ENCODE assay signal across 7 cellular contexts in the genomic region with DNA sequence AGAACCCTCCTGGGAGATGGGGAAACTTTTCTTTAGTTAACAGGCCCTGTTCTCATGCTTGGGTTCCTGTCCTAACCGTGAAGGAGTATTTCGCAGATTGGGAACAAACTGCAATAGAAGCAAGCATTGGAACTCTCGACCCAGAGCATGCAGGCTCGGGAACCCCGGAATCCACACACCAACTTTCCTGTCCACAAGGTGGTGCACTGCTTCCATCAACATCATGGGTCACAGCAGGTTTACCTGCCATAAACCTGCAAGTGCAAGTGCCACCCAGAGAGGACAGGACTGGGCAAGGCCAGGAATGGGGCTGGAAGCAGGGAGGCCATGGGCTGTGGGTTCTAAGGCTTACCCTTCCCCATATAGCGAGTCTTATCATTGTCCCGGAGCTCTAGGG. TPM values are rescaled to one million over a fixed set of nuclear protein-coding genes. Genes with fewer than 3 reads are reported as not detected.
A peak's percentile ranks its signal among the peaks of the same experiment; 100 is the strongest.
DNase-seq lines count a peak whose midpoint lies in the region; ATAC-seq, FAIRE-seq and TF ChIP-seq lines count a peak whose summit lies in the region.

No MANE protein-coding gene starts in this region.

- no peak overlapping the region for H3K27ac ChIP-seq in DOHH2 (ENCODE audit: low read depth, low read length)

- H2AFZ ChIP-seq in Loucy (ENCODE audit: low read length): no peak overlapping the region

- H3K27me3 ChIP-seq in DOHH2 (ENCODE audit: control insufficient read depth, low read length) (no peaks in the 10 kb centered on the region), Loucy (ENCODE audit: insufficient read depth, low read length, poor library complexity, severe bottlenecking) (no peaks in the 10 kb centered on the region), bronchial epithelial cell (ENCODE audit: control insufficient read depth, insufficient read depth, low read length) (no peaks in the 10 kb centered on the region)

- ATAC-seq in HG03039 (IDR thresholded peaks at IDR 0.05; ENCODE audit: unreplicated experiment): no peak

- H3K4me1 ChIP-seq in DOHH2 (ENCODE audit: control insufficient read depth, low read length) (peaks cover 33% of the 10 kb centered on the region), Loucy (ENCODE audit: insufficient read depth, low read length, poor library complexity, severe bottlenecking) (peaks cover 65% of the 10 kb centered on the region)

- no peak for TF ChIP-seq POLR2A in H54 (IDR thresholded peaks at IDR 0.05; ENCODE audit: low read depth, low read length)

- peaks cover 51% of the 10 kb centered on the region for H3K36me3 Mint-ChIP-seq in neural crest cell (ENCODE audit: low read depth)

- H3K4me3 ChIP-seq in DOHH2 (ENCODE audit: low read length) (no peak overlapping the region), Loucy (ENCODE audit: low read length, poor library complexity, severe bottlenecking) (peak overlapping the region; percentile 89), bronchial epithelial cell (ENCODE audit: low read depth, low read length) (no peak overlapping the region)

- H3K4me2 ChIP-seq in DOHH2 (ENCODE audit: low read length) (no peak overlapping the region), Loucy (ENCODE audit: low read depth, low read length, poor library complexity, severe bottlenecking) (peak overlapping the region; percentile 87)

- peaks cover 54% of the 10 kb centered on the region for H3K4me1 Mint-ChIP-seq in neural crest cell

- TF ChIP-seq CTCF in DOHH2 (IDR thresholded peaks at IDR 0.05; ENCODE audit: low read depth, low read length, poor library complexity, severe bottlenecking): peak; percentile 50
- peak; percentile 53 for TF ChIP-seq CTCF in Loucy (conservative IDR thresholded peaks at IDR 0.05; ENCODE audit: low read length)
- TF ChIP-seq CTCF in bronchial epithelial cell (IDR thresholded peaks at IDR 0.05; ENCODE audit: insufficient read depth, low read length, severe bottlenecking): peak; percentile 52
- TF ChIP-seq CTCF in neural crest cell (conservative IDR thresholded peaks at IDR 0.05): peak; percentile 52

- H3F3A ChIP-seq in DOHH2 (ENCODE audit: control insufficient read depth, insufficient read depth) (peaks cover 84% of the 10 kb centered on the region), Loucy (ENCODE audit: low read depth) (0 out of 2 replicates have a peak, but pooled peaks cover 9% of the 10 kb centered on the region)

- H4K20me1 ChIP-seq in DOHH2 (ENCODE audit: control insufficient read depth, insufficient read depth, low read depth, low read length) (peaks cover 71% of the 10 kb centered on the region), Loucy (ENCODE audit: insufficient read depth, low read length, poor library complexity, severe bottlenecking) (peaks cover 99% of the 10 kb centered on the region)

- H3K79me2 ChIP-seq in DOHH2 (ENCODE audit: control insufficient read depth, low read length): peaks cover 79% of the 10 kb centered on the region
- peaks cover 100% of the 10 kb centered on the region for H3K79me2 ChIP-seq in Loucy (ENCODE audit: insufficient read depth, low read length)

- H3K27ac Mint-ChIP-seq in neural crest cell (ENCODE audit: unreplicated experiment): no peak overlapping the region

- H3K9me3 Mint-ChIP-seq in neural crest cell: no peaks in the 10 kb centered on the region

- H3K9ac ChIP-seq in Loucy (ENCODE audit: low read depth, low read length, poor library complexity, severe bottlenecking): peak overlapping the region; percentile 99

- FAIRE-seq in bronchial epithelial cell (lab: Jason Lieb, UNC) (no peak), H54 (lab: Jason Lieb, UNC) (no peak)

- peak overlapping the region; percentile 56 for H3K4me3 Mint-ChIP-seq in neural crest cell

- H3K9me2 ChIP-seq in DOHH2 (replicated peaks; ENCODE audit: control insufficient read depth, low read length): no peaks in the 10 kb centered on the region
- H3K9me2 ChIP-seq in Loucy (replicated peaks; ENCODE audit: low read depth, low read length): no peaks in the 10 kb centered on the region

- H3K9me3 ChIP-seq in DOHH2 (ENCODE audit: control insufficient read depth, insufficient read depth, low read length): no peaks in the 10 kb centered on the region
- H3K9me3 ChIP-seq in Loucy (ENCODE audit: insufficient read depth, low read depth, low read length): no peaks in the 10 kb centered on the region

- peak; percentile 46 for DNase-seq in bronchial epithelial cell (ENCODE audit: low read depth)
- no peak for DNase-seq in neural crest cell (ENCODE audit: low read depth, low spot score)
- DNase-seq in anterior cingulate cortex (lab: John Stamatoyannopoulos, UW): no peak
- no peak for DNase-seq in H54 (ENCODE audit: insufficient read length, low spot score)

- H3K27me3 Mint-ChIP-seq in neural crest cell (ENCODE audit: low read depth): no peaks in the 10 kb centered on the region

- H3K36me3 ChIP-seq in DOHH2 (ENCODE audit: control insufficient read depth, low read length) (peaks cover 97% of the 10 kb centered on the region), Loucy (ENCODE audit: insufficient read depth, low read length) (peaks cover 99% of the 10 kb centered on the region), bronchial epithelial cell (ENCODE audit: control insufficient read depth, insufficient read depth, low read length) (peaks cover 56% of the 10 kb centered on the region)

RNA-seq across cellular contexts. Expression of a gene that starts 6.9 kb away (rescaled TPM):
- total RNA-seq in bronchial epithelial cell: 981 and 1,539 TPM in 2 replicates
- total RNA-seq in neural crest cell: 1,269 and 1,339 TPM in 2 replicates

RNA-seq across cellular contexts. Expression of a gene that starts 54.1 kb away (rescaled TPM):
- total RNA-seq in bronchial epithelial cell (19.2 and 22.7 TPM in 2 replicates), neural crest cell (107 and 122 TPM in 2 replicates)
